15 cellular contexts compared by ENCODE assay signal in the genomic region with DNA sequence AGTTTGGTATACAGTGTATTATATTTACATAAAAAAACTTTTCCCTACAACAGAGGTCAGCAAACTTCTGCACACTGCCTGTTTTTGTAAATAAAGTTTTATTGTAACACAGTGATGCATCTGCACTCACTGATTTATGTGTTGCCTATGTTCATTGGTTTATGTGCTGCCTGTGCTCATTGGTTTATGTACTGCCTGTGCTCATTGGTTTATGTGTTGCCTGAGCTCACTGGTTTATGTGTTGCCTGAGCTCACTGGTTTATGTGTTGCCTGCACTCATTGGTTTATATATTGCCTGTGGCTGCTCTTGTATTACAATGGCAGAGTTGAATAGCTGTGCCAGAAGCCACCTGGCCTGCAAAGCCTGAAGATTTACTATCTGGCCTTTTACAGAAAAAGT.
DNase-seq lines count a peak whose midpoint lies in the region; ATAC-seq and TF ChIP-seq lines count a peak whose summit lies in the region.
"Had no signal": no experiment of that assay in that cellular context is flagged by ENCODE, and none has a peak within 500 bp of the region (broad histone marks: within the 10 kb centered on the region; RNA-seq: fewer than 3 reads in every experiment).

No MANE protein-coding gene starts in this region.

- H3K9me3 Mint-ChIP-seq in Caco-2 (ENCODE audit: unreplicated experiment) = no peaks in the 10 kb centered on the region

- no TSS peak for BruUV-seq in Caco-2 (replicated peaks; lab: Mats Ljungman, UMichigan)

- CTCF ChIA-PET in Caco-2 (lab: Charles Lee) = no interaction called here

- H3K9me3 ChIP-seq in thoracic aorta = no peaks in the 10 kb centered on the region
- H3K9me3 ChIP-seq in Caco-2 = no peaks in the 10 kb centered on the region

- H3K36me3 ChIP-seq in brain microvascular endothelial cell (replicated peaks) (no peaks in the 10 kb centered on the region), thoracic aorta (peaks cover 76% of the 10 kb centered on the region), Caco-2 (ENCODE audit: control insufficient read depth, insufficient read depth, low read length) (no peaks in the 10 kb centered on the region)

- H3K4me3 ChIP-seq in NB4 (ENCODE audit: low read depth, low read length) = no peak overlapping the region
- no peak overlapping the region for H3K4me3 ChIP-seq in brain microvascular endothelial cell (ENCODE audit: low read depth, low read length)
- H3K4me3 ChIP-seq in thoracic aorta = no peak overlapping the region
- H3K4me3 ChIP-seq in Caco-2 (ENCODE audit: low read depth, low read length) = no peak overlapping the region

- DNase-seq in NCI-H2171 treated with DMSO at 0.1 percent for 48 hours (lab: John Stamatoyannopoulos, UW) (peak; percentile 13), NCI-H2171 (lab: John Stamatoyannopoulos, UW) (no peak), NB4 (ENCODE audit: low read depth) (peak; percentile 59), brain microvascular endothelial cell (peak; percentile 38), thoracic aorta (ENCODE audit: low spot score) (no peak), Caco-2 (no peak)
- no peak for DNase-seq in activated effector memory CD4-positive, alpha-beta T cell treated with anti-CD3 and anti-CD28 coated beads, Interleukin-2, amount 50 U/mL, for 16 hours
- no peak for DNase-seq in activated CD4-positive, alpha-beta T cell treated with anti-CD3 and anti-CD28 coated beads, Interleukin-2, amount 50 U/mL, for 1 hour
- DNase-seq: activated naive CD4-positive, alpha-beta T cell; central memory CD4-positive, alpha-beta T cell; DMS153; midbrain; NCI-H2081 treated with DMSO at 0.1 percent for 48 hours; stimulated activated CD4-positive, alpha-beta T cell treated with anti-CD3 and anti-CD28 coated beads, Interleukin-12 subunit alpha, Interleukin-12 subunit beta, amount 100 ng/mL, for 4 hours had no signal

- H3K27me3 ChIP-seq in brain microvascular endothelial cell (replicated peaks) (peaks cover 4% of the 10 kb centered on the region), thoracic aorta (replicated peaks; ENCODE audit: insufficient read depth) (no peaks in the 10 kb centered on the region), Caco-2 (replicated peaks; ENCODE audit: control insufficient read depth, insufficient read depth, low read length) (no peaks in the 10 kb centered on the region)

- H3K4me1 ChIP-seq in thoracic aorta (ENCODE audit: control insufficient read depth in 1 of 2, low read depth in 2 of 2) = peaks cover 27 to 95% of the 10 kb centered on the region in 2 donors
- no peaks in the 10 kb centered on the region for H3K4me1 ChIP-seq in Caco-2

- no peaks in the 10 kb centered on the region for H3K4me1 Mint-ChIP-seq in Caco-2 (ENCODE audit: low read depth, unreplicated experiment)

- intact Hi-C loops in Caco-2 (cut with micrococcal nuclease; ENCODE audit: unreplicated experiment) = no loop called here

- TF ChIP-seq POLR2A in NB4 (IDR thresholded peaks at IDR 0.05; ENCODE audit: extremely low read depth, insufficient read length) = no peak

- H3K27ac ChIP-seq in brain microvascular endothelial cell = no peak overlapping the region
- peak overlapping the region; percentile 16 to 26 for H3K27ac ChIP-seq in thoracic aorta

- H3K36me3 Mint-ChIP-seq in Caco-2 (ENCODE audit: insufficient read depth, unreplicated experiment) = no peaks in the 10 kb centered on the region

- no peak for TF ChIP-seq CTCF in NB4 (IDR thresholded peaks at IDR 0.05; ENCODE audit: low read depth, low read length)
- TF ChIP-seq CTCF in brain microvascular endothelial cell (IDR thresholded peaks at IDR 0.05; ENCODE audit: low read depth, low read length, missing control alignments) = no peak
- no peak for TF ChIP-seq CTCF in thoracic aorta (IDR thresholded peaks at IDR 0.05)
- TF ChIP-seq CTCF in Caco-2 (IDR thresholded peaks at IDR 0.05; ENCODE audit: insufficient read depth in 1 of 2, low read depth in 1 of 2, low read length in 1 of 2, severe bottlenecking in 1 of 2, unreplicated experiment in 1 of 2) = no peak

- ATAC-seq in thoracic aorta (ENCODE audit: insufficient number of reproducible peaks, low FRiP score, low read depth) = no peak
- ATAC-seq: Panc1 had no signal

- POLR2A ChIA-PET in Caco-2 (lab: Charles Lee) = no interaction called here

- in situ Hi-C loops in brain microvascular endothelial cell (cut with HindIII; ENCODE audit: low pct_ligation_motif_present, low sequenced_read_pairs) = no loop called here

- no peak overlapping the region for H3K4me3 Mint-ChIP-seq in Caco-2 (ENCODE audit: unreplicated experiment)

- H3K27ac Mint-ChIP-seq in Caco-2 (ENCODE audit: unreplicated experiment) = no peak overlapping the region

- H3K27me3 Mint-ChIP-seq in Caco-2 (ENCODE audit: insufficient read depth, unreplicated experiment) = peaks cover 3% of the 10 kb centered on the region

Comparison
In these comparisons a context has a peak if more than half of its experiments do, and no peak if none do; other contexts are left out.
1. DNase-seq: peak in NCI-H2171 treated with DMSO at 0.1 percent for 48 hours (single experiment), NB4 (single experiment) and brain microvascular endothelial cell (single experiment); none in NCI-H2171 (single experiment), thoracic aorta (single experiment), Caco-2 (0 of 2), activated effector memory CD4-positive, alpha-beta T cell treated with anti-CD3 and anti-CD28 coated beads, Interleukin-2, amount 50 U/mL, for 16 hours (single experiment) and activated CD4-positive, alpha-beta T cell treated with anti-CD3 and anti-CD28 coated beads, Interleukin-2, amount 50 U/mL, for 1 hour (single experiment).